In genomic region chr3:63763156-63763555, GRCh38 we compare ENCODE assay signal across 20 cellular contexts. TPM values are rescaled to one million over a fixed set of nuclear protein-coding genes. Genes with fewer than 3 reads are reported as not detected.
A peak's percentile ranks its signal among the peaks of the same experiment; 100 is the strongest.
DNase-seq lines count a peak whose midpoint lies in the region; ATAC-seq and TF ChIP-seq lines count a peak whose summit lies in the region.
"Had no signal": no experiment of that assay in that cellular context is flagged by ENCODE, and none has a peak within 500 bp of the region (broad histone marks: within the 10 kb centered on the region; RNA-seq: fewer than 3 reads in every experiment).

No MANE protein-coding gene starts in this region.

- no peaks in the 10 kb centered on the region for H3K36me3 ChIP-seq in smooth muscle cell (ENCODE audit: low read depth)
- H3K36me3 ChIP-seq in prostate gland = no peaks in the 10 kb centered on the region
- H3K36me3 ChIP-seq: thoracic aorta had no signal

- no peaks in the 10 kb centered on the region for H3K79me2 ChIP-seq in smooth muscle cell (ENCODE audit: low read depth)

- no peaks in the 10 kb centered on the region for H3K4me1 Mint-ChIP-seq in natural killer cell treated with Interleukin-12 subunit alpha and Interleukin-12 subunit beta and Interleukin-15 and Interleukin-18, amount 100 ng/mL, for 72 hours (ENCODE audit: low read depth in 2 of 2)
- H3K4me1 Mint-ChIP-seq: naive B cell had no signal

- 17% methylated on average over 1 of the region's 1 CpG for WGBS in smooth muscle cell (ENCODE audit: low lambda C conversion rate)
- WGBS in prostate gland = 21% methylated on average over 1 of the region's 1 CpG

- no peak overlapping the region for H3K27ac ChIP-seq in RWPE1
- no peak overlapping the region for H3K27ac ChIP-seq in smooth muscle cell (ENCODE audit: low read depth)
- no peak overlapping the region for H3K27ac ChIP-seq in prostate gland
- H3K27ac ChIP-seq: thoracic aorta had no signal

- peak overlapping the region; percentile 61 for H3K4me2 ChIP-seq in smooth muscle cell

- H3K27ac Mint-ChIP-seq in natural killer cell treated with Interleukin-12 subunit alpha and Interleukin-12 subunit beta and Interleukin-15 and Interleukin-18, amount 100 ng/mL, for 72 hours = no peak overlapping the region
- H3K27ac Mint-ChIP-seq: naive B cell, progenitor cell of endocrine pancreas had no signal

- CTCF ChIA-PET in RWPE1 (lab: Yijun Ruan, JAX) = no interaction called here

- H3K4me3 Mint-ChIP-seq in natural killer cell treated with Interleukin-12 subunit alpha and Interleukin-12 subunit beta and Interleukin-15 and Interleukin-18, amount 100 ng/mL, for 72 hours = no peak overlapping the region
- H3K4me3 Mint-ChIP-seq: naive B cell had no signal

- no peak for TF ChIP-seq POLR2A in prostate gland (IDR thresholded peaks at IDR 0.05)

- POLR2A ChIA-PET in RWPE1 (lab: Yijun Ruan, JAX; ENCODE audit: low non-redundant PET) = no interaction called here

- peaks cover 0 to 21% of the 10 kb centered on the region in 2 donors for H3K27me3 Mint-ChIP-seq in natural killer cell treated with Interleukin-12 subunit alpha and Interleukin-12 subunit beta and Interleukin-15 and Interleukin-18, amount 100 ng/mL, for 72 hours

- TF ChIP-seq CTCF in RWPE1 (conservative IDR thresholded peaks at IDR 0.05; ENCODE audit: low read depth) = no peak
- no peak for TF ChIP-seq CTCF in smooth muscle cell (IDR thresholded peaks at IDR 0.05; ENCODE audit: borderline replicate concordance, insufficient read depth, poor library complexity, severe bottlenecking)
- TF ChIP-seq CTCF in prostate gland (IDR thresholded peaks at IDR 0.05) = no peak

- H3K9ac ChIP-seq in smooth muscle cell (ENCODE audit: low read depth) = no peak overlapping the region

- intact Hi-C loops in prostate gland (cut with DNase I) = no loop called here

- H3K4me1 ChIP-seq in smooth muscle cell (ENCODE audit: low read depth) = no peaks in the 10 kb centered on the region
- no peaks in the 10 kb centered on the region for H3K4me1 ChIP-seq in prostate gland (replicated peaks)

- ATAC-seq in natural killer cell treated with Interleukin-12 subunit alpha and Interleukin-12 subunit beta and Interleukin-15 and Interleukin-18, amount 100 ng/mL, for 72 hours = no peak
- ATAC-seq in HG03139 (IDR thresholded peaks at IDR 0.05; ENCODE audit: unreplicated experiment) = no peak
- ATAC-seq: esophagus mucosa, left ventricle myocardium superior had no signal

- H3K36me3 Mint-ChIP-seq in natural killer cell treated with Interleukin-12 subunit alpha and Interleukin-12 subunit beta and Interleukin-15 and Interleukin-18, amount 100 ng/mL, for 72 hours = no peaks in the 10 kb centered on the region

- peaks cover 3% of the 10 kb centered on the region for H3K9me3 Mint-ChIP-seq in natural killer cell treated with Interleukin-12 subunit alpha and Interleukin-12 subunit beta and Interleukin-15 and Interleukin-18, amount 100 ng/mL, for 72 hours

- no peaks in the 10 kb centered on the region for H4K20me1 ChIP-seq in smooth muscle cell (ENCODE audit: low read depth)

- H3K9me3 ChIP-seq in smooth muscle cell (replicated peaks; ENCODE audit: low read depth) = no peaks in the 10 kb centered on the region
- H3K9me3 ChIP-seq in prostate gland = no peaks in the 10 kb centered on the region
- H3K9me3 ChIP-seq: thoracic aorta had no signal

- H3K4me3 ChIP-seq in smooth muscle cell = no peak overlapping the region
- H3K4me3 ChIP-seq in prostate gland = no peak overlapping the region
- H3K4me3 ChIP-seq: thoracic aorta had no signal

- H3K27me3 ChIP-seq in smooth muscle cell (ENCODE audit: low read depth) (peaks cover 23% of the 10 kb centered on the region), prostate gland (replicated peaks; ENCODE audit: insufficient read depth) (no peaks in the 10 kb centered on the region)

- no peak overlapping the region for H2AFZ ChIP-seq in smooth muscle cell (ENCODE audit: low read depth)

- peak; percentile 44 for DNase-seq in GM03348 (ENCODE audit: low spot score)
- peak; percentile 20 for DNase-seq in RWPE1 (ENCODE audit: low spot score)
- DNase-seq in fibroblast of the conjunctiva (ENCODE audit: low read depth) = peak; percentile 16
- no peak for DNase-seq in smooth muscle cell (lab: John Stamatoyannopoulos, UW; ENCODE audit: unreplicated experiment)
- no peak for DNase-seq in natural killer cell treated with Interleukin-12 subunit alpha and Interleukin-12 subunit beta and Interleukin-15 and Interleukin-18, amount 100 ng/mL, for 72 hours (ENCODE audit: low spot score)
- no peak for DNase-seq in NCI-H1105 (lab: John Stamatoyannopoulos, UW)
- DNase-seq in prostate gland (ENCODE audit: low spot score) = no peak
- DNase-seq: activated CD4-positive, alpha-beta T cell treated with anti-CD3 and anti-CD28 coated beads for 1 hour; activated CD8-positive, alpha-beta memory T cell treated with anti-CD3 and anti-CD28 coated beads, Interleukin-2, amount 50 U/mL, for 48 hours; activated naive CD4-positive, alpha-beta T cell; DMS79 treated with DMSO at 0.1 percent for 48 hours; left ventricle myocardium superior; naive B cell; T-helper 2 cell had no signal

- H3F3A ChIP-seq in smooth muscle cell (ENCODE audit: low read depth) = no peaks in the 10 kb centered on the region

RNA-seq across cellular contexts. Expression of gene C3orf49, which starts 55.9 kb away (rescaled TPM):
- not detected in 2 replicates for total RNA-seq in smooth muscle cell
- 0.25 TPM in 1 of 2 replicates, not detected in the other for polyA plus RNA-seq in smooth muscle cell
- not detected for total RNA-seq in natural killer cell treated with Interleukin-12 subunit alpha and Interleukin-12 subunit beta and Interleukin-15 and Interleukin-18, amount 100 ng/mL, for 72 hours
- total RNA-seq in prostate gland = not detected
- total RNA-seq: dermis microvascular lymphatic vessel endothelial cell, esophagus mucosa, H4, left ventricle myocardium superior, progenitor cell of endocrine pancreas, thoracic aorta had no signal

Comparison
In these comparisons a context has a peak if more than half of its experiments do, and no peak if none do; other contexts are left out.
1. DNase-seq: peak in GM03348 (single experiment), RWPE1 (single experiment) and fibroblast of the conjunctiva (single experiment); none in smooth muscle cell (single experiment), natural killer cell treated with Interleukin-12 subunit alpha and Interleukin-12 subunit beta and Interleukin-15 and Interleukin-18, amount 100 ng/mL, for 72 hours (single experiment), NCI-H1105 (single experiment) and prostate gland (single experiment).